ENCODE assay signal across 18 cellular contexts in the genomic region with DNA sequence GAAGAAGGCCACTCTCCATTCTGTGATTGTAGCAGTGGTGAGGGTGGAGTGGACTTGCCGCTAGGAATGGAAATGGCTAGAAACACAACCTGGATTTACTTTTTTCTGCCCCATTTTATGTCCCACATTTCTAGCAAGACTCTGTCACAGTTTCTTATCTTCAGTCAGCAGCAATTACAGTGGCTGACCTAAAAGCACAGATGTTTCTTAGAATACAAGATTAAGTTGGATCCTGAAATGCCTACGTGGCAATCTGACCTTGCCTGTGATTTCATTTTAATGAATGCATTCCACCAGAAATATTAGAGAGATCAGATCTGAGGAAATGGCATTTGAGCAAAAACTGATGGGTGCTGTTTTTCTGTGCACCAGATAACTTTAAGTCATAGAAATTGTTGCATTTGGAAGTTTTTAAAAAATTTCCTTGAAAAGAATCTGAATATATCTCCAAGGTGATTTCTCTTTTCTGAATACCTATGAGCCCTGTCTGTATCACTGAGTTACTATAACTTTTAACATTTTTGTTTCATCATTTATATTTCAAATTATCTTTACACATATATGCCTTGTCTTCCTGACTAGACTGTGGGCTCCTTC.
"Had no signal": no experiment of that assay in that cellular context is flagged by ENCODE, and none has a peak within 500 bp of the region (broad histone marks: within the 10 kb centered on the region; RNA-seq: fewer than 3 reads in every experiment).

No MANE protein-coding gene starts in this region.

- H3K4me3 Mint-ChIP-seq: activated CD4-positive, alpha-beta memory T cell treated with anti-CD3 and anti-CD28 coated beads for 36 hours; activated CD4-positive, alpha-beta T cell treated with anti-CD3 and anti-CD28 coated beads for 36 hours; activated naive CD8-positive, alpha-beta T cell treated with anti-CD3 and anti-CD28 coated beads for 36 hours; activated T-cell treated with anti-CD3 and anti-CD28 coated beads, Interleukin-2, amount 50 U/mL, for 72 hours; natural killer cell treated with Interleukin-12 subunit alpha and Interleukin-12 subunit beta and Interleukin-15 and Interleukin-18, amount 100 ng/mL, for 72 hours; stimulated activated naive CD8-positive, alpha-beta T cell treated with anti-CD3 and anti-CD28 coated beads, Interleukin-15, amount 100 ng/mL, for 72 hours had no signal

- H3K27me3 Mint-ChIP-seq: activated CD4-positive, alpha-beta memory T cell treated with anti-CD3 and anti-CD28 coated beads for 36 hours; activated CD4-positive, alpha-beta T cell treated with anti-CD3 and anti-CD28 coated beads for 36 hours; activated naive CD8-positive, alpha-beta T cell treated with anti-CD3 and anti-CD28 coated beads for 36 hours; natural killer cell treated with Interleukin-12 subunit alpha and Interleukin-12 subunit beta and Interleukin-15 and Interleukin-18, amount 100 ng/mL, for 72 hours; stimulated activated naive CD8-positive, alpha-beta T cell treated with anti-CD3 and anti-CD28 coated beads, Interleukin-15, amount 100 ng/mL, for 72 hours had no signal

- ATAC-seq: activated CD4-positive, alpha-beta T cell treated with anti-CD3 and anti-CD28 coated beads for 36 hours; activated T-cell treated with anti-CD3 and anti-CD28 coated beads, Interleukin-2, amount 50 U/mL, for 72 hours; foreskin keratinocyte; natural killer cell treated with Interleukin-12 subunit alpha and Interleukin-12 subunit beta and Interleukin-15 and Interleukin-18, amount 100 ng/mL, for 72 hours; right cardiac atrium; stimulated activated naive CD8-positive, alpha-beta T cell treated with anti-CD3 and anti-CD28 coated beads, Interleukin-15, amount 100 ng/mL, for 72 hours had no signal

- H3K9me3 ChIP-seq: prostate gland, upper lobe of left lung had no signal

- H3K9me3 Mint-ChIP-seq: activated CD4-positive, alpha-beta memory T cell treated with anti-CD3 and anti-CD28 coated beads for 36 hours; activated naive CD8-positive, alpha-beta T cell treated with anti-CD3 and anti-CD28 coated beads for 36 hours; activated T-cell treated with anti-CD3 and anti-CD28 coated beads, Interleukin-2, amount 50 U/mL, for 72 hours; natural killer cell treated with Interleukin-12 subunit alpha and Interleukin-12 subunit beta and Interleukin-15 and Interleukin-18, amount 100 ng/mL, for 72 hours; stimulated activated naive CD8-positive, alpha-beta T cell treated with anti-CD3 and anti-CD28 coated beads, Interleukin-15, amount 100 ng/mL, for 72 hours had no signal

- H3K27ac Mint-ChIP-seq: activated CD4-positive, alpha-beta memory T cell treated with anti-CD3 and anti-CD28 coated beads for 36 hours; activated CD4-positive, alpha-beta T cell treated with anti-CD3 and anti-CD28 coated beads for 36 hours; activated T-cell treated with anti-CD3 and anti-CD28 coated beads, Interleukin-2, amount 50 U/mL, for 72 hours had no signal

- H3K36me3 ChIP-seq: prostate gland had no signal

- H3K27ac ChIP-seq: brain microvascular endothelial cell, foreskin keratinocyte, prostate gland, skin epidermis, upper lobe of left lung, VCaP had no signal

- H3K4me1 ChIP-seq: foreskin keratinocyte, prostate gland had no signal

- H3K27me3 ChIP-seq: brain microvascular endothelial cell, foreskin keratinocyte, upper lobe of left lung had no signal

- DNase-seq: activated CD4-positive, alpha-beta memory T cell treated with anti-CD3 and anti-CD28 coated beads for 36 hours; activated CD4-positive, alpha-beta T cell treated with anti-CD3 and anti-CD28 coated beads for 36 hours; activated gamma-delta T cell treated with Interleukin-2 at 50 U/mL for 16 hours; activated naive CD8-positive, alpha-beta T cell treated with anti-CD3 and anti-CD28 coated beads for 36 hours; activated T-cell treated with anti-CD3 and anti-CD28 coated beads, Interleukin-2, amount 50 U/mL, for 72 hours; brain microvascular endothelial cell; cortex of kidney; effector CD4-positive, alpha-beta T cell; foreskin keratinocyte; glutamatergic neuron; occipital lobe; right cardiac atrium; stimulated activated naive CD8-positive, alpha-beta T cell treated with anti-CD3 and anti-CD28 coated beads, Interleukin-15, amount 100 ng/mL, for 72 hours; upper lobe of left lung had no signal

- H3K4me3 ChIP-seq: prostate gland, skin epidermis, upper lobe of left lung had no signal
